ENCODE assay signal across 9 cellular contexts in genomic region chr12:68481181-68481941, GRCh38.
A peak's percentile ranks its signal among the peaks of the same experiment; 100 is the strongest.
DNase-seq lines count a peak whose midpoint lies in the region; ATAC-seq, FAIRE-seq and TF ChIP-seq lines count a peak whose summit lies in the region.
"Had no signal": no experiment of that assay in that cellular context is flagged by ENCODE, and none has a peak within 500 bp of the region (broad histone marks: within the 10 kb centered on the region; RNA-seq: fewer than 3 reads in every experiment).

No MANE protein-coding gene starts in this region.

- peaks cover 2% of the 10 kb centered on the region for H3K9me3 Mint-ChIP-seq in memory B cell

- FAIRE-seq in GM12892 (lab: Jason Lieb, UNC) (peak; percentile 84), frontal cortex (lab: Jason Lieb, UNC) (no peak)

- peak overlapping the region; percentile 66 for H3K4me3 Mint-ChIP-seq in memory B cell

- no peaks in the 10 kb centered on the region for H3K9me3 ChIP-seq in Loucy (ENCODE audit: insufficient read depth, low read depth, low read length)
- H3K9me3 ChIP-seq: adrenal gland had no signal

- no peak overlapping the region for H3K9ac ChIP-seq in Loucy (ENCODE audit: low read depth, low read length, poor library complexity, severe bottlenecking)

- H3K27me3 ChIP-seq in Loucy (ENCODE audit: insufficient read depth, low read length, poor library complexity, severe bottlenecking) = no peaks in the 10 kb centered on the region
- H3K27me3 ChIP-seq: adrenal gland had no signal

- no peak overlapping the region for H3K4me3 ChIP-seq in Loucy (ENCODE audit: low read length, poor library complexity, severe bottlenecking)
- H3K4me3 ChIP-seq: adrenal gland had no signal

- H3K27me3 Mint-ChIP-seq in memory B cell = no peaks in the 10 kb centered on the region

- peak overlapping the region; percentile 79 for H2AFZ ChIP-seq in Loucy (ENCODE audit: low read length)

- no peaks in the 10 kb centered on the region for H4K20me1 ChIP-seq in Loucy (ENCODE audit: insufficient read depth, low read length, poor library complexity, severe bottlenecking)

- H3K4me1 Mint-ChIP-seq in memory B cell = peaks cover 27% of the 10 kb centered on the region

- peak; percentile 58 for ATAC-seq in GM21526 (IDR thresholded peaks at IDR 0.05; ENCODE audit: low FRiP score, unreplicated experiment)
- ATAC-seq in memory B cell (ENCODE audit: low read depth) = peak; percentile 65
- no peak for ATAC-seq in sciatic nerve

- TF ChIP-seq POLR2A in GM12892 (IDR thresholded peaks at IDR 0.05; ENCODE audit: low read depth, low read length) = no peak

- H3F3A ChIP-seq in Loucy (ENCODE audit: low read depth) = no peaks in the 10 kb centered on the region

- peak overlapping the region; percentile 86 for H3K27ac Mint-ChIP-seq in memory B cell

- no peak for TF ChIP-seq CTCF in Loucy (conservative IDR thresholded peaks at IDR 0.05; ENCODE audit: low read length)

- no peak for DNase-seq in GM12892 (ENCODE audit: insufficient read length)
- DNase-seq in memory B cell (ENCODE audit: low spot score in 2 of 2) = no peak
- DNase-seq in frontal cortex (ENCODE audit: low spot score in 2 of 2) = no peak
- no peak for DNase-seq in NCI-H510A treated with DMSO at 0.1 percent for 48 hours (lab: John Stamatoyannopoulos, UW)
- DNase-seq in sciatic nerve (ENCODE audit: low spot score) = no peak
- DNase-seq in inferior parietal cortex (ENCODE audit: extremely low spot score) = no peak
- DNase-seq: adrenal gland had no signal

- intact Hi-C loops in sciatic nerve (cut with DNase I) = no loop called here

- H3K9me2 ChIP-seq in Loucy (replicated peaks; ENCODE audit: low read depth, low read length) = no peaks in the 10 kb centered on the region

- no peaks in the 10 kb centered on the region for H3K79me2 ChIP-seq in Loucy (ENCODE audit: insufficient read depth, low read length)

- no peaks in the 10 kb centered on the region for H3K36me3 Mint-ChIP-seq in memory B cell

- H3K4me2 ChIP-seq in Loucy (ENCODE audit: low read depth, low read length, poor library complexity, severe bottlenecking) = peak overlapping the region; percentile 37

- no peaks in the 10 kb centered on the region for H3K36me3 ChIP-seq in Loucy (ENCODE audit: insufficient read depth, low read length)
- H3K36me3 ChIP-seq: adrenal gland had no signal

- H3K4me1 ChIP-seq in Loucy (ENCODE audit: insufficient read depth, low read length, poor library complexity, severe bottlenecking) = peaks cover 33% of the 10 kb centered on the region
- H3K4me1 ChIP-seq: adrenal gland had no signal
